15 cellular contexts compared by ENCODE assay signal in the genomic region with DNA sequence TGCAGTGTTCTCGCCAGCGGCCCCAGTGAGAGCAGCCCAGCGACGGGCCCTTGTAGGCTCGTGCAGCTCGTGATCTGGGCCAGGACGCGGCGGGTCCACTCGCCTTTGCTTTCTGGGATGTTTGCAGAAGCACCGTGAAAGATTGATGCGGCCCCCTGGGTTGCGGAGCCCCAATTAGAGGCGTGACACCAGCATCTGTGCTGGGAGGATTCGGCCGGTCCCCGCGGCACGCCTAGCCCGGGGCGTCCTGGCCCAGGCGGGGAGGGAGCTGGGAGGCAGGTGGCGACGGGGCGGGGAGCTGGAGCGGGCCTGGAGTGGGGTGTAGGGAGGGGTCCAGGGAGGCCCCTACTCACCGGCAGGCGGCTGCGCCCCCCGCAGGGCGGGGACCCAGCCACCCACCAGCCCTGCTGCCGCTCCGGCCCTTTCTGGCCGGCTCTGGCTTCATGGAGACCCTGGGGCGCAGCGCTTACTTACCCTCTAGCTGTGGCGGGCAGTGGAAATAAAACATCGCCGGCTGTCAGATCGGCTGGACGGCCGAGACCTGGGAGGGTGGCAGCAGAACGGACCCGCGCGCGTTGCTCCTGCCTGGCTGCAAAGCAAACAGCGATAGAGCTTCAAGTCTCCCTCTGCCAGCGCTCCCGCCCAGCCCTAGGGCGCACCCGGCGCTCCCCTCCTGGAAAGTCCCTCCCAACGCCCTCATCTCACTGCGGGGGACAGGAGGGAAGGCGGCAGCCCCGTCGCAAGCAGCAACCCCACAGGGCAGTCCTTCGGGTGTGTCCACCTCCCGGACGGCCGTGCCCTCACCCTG. TPM values are rescaled to one million over a fixed set of nuclear protein-coding genes. Genes with fewer than 3 reads are reported as not detected.
DNase-seq lines count a peak whose midpoint lies in the region; ATAC-seq, FAIRE-seq and TF ChIP-seq lines count a peak whose summit lies in the region.
"Had no signal": no experiment of that assay in that cellular context is flagged by ENCODE, and none has a peak within 500 bp of the region (broad histone marks: within the 10 kb centered on the region; RNA-seq: fewer than 3 reads in every experiment).

No MANE protein-coding gene starts in this region.

- H3K27ac Mint-ChIP-seq in WTC11: no peak overlapping the region
- H3K27ac Mint-ChIP-seq: nephron had no signal

- H3K27me3 Mint-ChIP-seq in WTC11 (ENCODE audit: low read depth): peaks cover 97% of the 10 kb centered on the region

- POLR2A ChIA-PET in WTC11 (lab: Charles Lee): no interaction called here
- POLR2A ChIA-PET in HEK293T (lab: Yijun Ruan, JAX): no interaction called here

- TF ChIP-seq POLR2A in gastrocnemius medialis (IDR thresholded peaks at IDR 0.05): no peak

- ATAC-seq in left ventricle myocardium superior: no peak
- peak; percentile 11 for ATAC-seq in WTC11
- peak; percentile 24 for ATAC-seq in upper lobe of right lung
- no peak for ATAC-seq in gastrocnemius medialis

- DNase-seq in left ventricle myocardium inferior (no peak), left ventricle myocardium superior (no peak), WTC11 (ENCODE audit: low spot score) (peak; percentile 43), kidney (peak; percentile 77), upper lobe of right lung (no peak), cardiac septum (ENCODE audit: low spot score) (no peak), HEK293T (ENCODE audit: extremely low spot score) (no peak), gastrocnemius medialis (no peak)
- DNase-seq: activated naive CD4-positive, alpha-beta T cell treated with anti-CD3 and anti-CD28 coated beads, Interleukin-2, amount 50 U/mL, for 16 hours; NCI-H2081 had no signal

- no peak overlapping the region for H3K9ac ChIP-seq in kidney (ENCODE audit: low read length in 2 of 2)
- H3K9ac ChIP-seq: KMS-11 had no signal

- TF ChIP-seq CTCF in left ventricle myocardium inferior (IDR thresholded peaks at IDR 0.05; ENCODE audit: borderline replicate concordance) (no peak), WTC11 (IDR thresholded peaks at IDR 0.05) (no peak), kidney (IDR thresholded peaks at IDR 0.05; ENCODE audit: borderline replicate concordance, extremely low read depth, insufficient read depth) (no peak), upper lobe of right lung (IDR thresholded peaks at IDR 0.05) (no peak), gastrocnemius medialis (IDR thresholded peaks at IDR 0.05 in 4 of 5, conservative IDR thresholded peaks at IDR 0.05 in 1 of 5) (no peak)

- in situ Hi-C loops in gastrocnemius medialis (cut with MboI; ENCODE audit: low sequenced_read_pairs in 4 of 4): loop anchor here in 2 of 4 donors (25.0 kb wide), 1 partner anchor 408 kb away; no protein-coding TSS in a partner anchor

- peaks cover 100% of the 10 kb centered on the region for H3K27me3 ChIP-seq in left ventricle myocardium inferior (ENCODE audit: low read depth)
- peaks cover 89% of the 10 kb centered on the region for H3K27me3 ChIP-seq in upper lobe of right lung
- peaks cover 70 to 85% (median 84%) of the 10 kb centered on the region in 3 donors for H3K27me3 ChIP-seq in gastrocnemius medialis

- peaks cover 40% of the 10 kb centered on the region for H3K4me1 ChIP-seq in left ventricle myocardium inferior
- peaks cover 0 to 2% of the 10 kb centered on the region in 2 donors for H3K4me1 ChIP-seq in kidney (ENCODE audit: control insufficient read depth in 1 of 2, insufficient read depth in 1 of 2, low read depth in 1 of 2, low read length in 2 of 2)
- H3K4me1 ChIP-seq in upper lobe of right lung: peaks cover 9% of the 10 kb centered on the region
- peaks cover 0 to 8% of the 10 kb centered on the region in 2 donors for H3K4me1 ChIP-seq in gastrocnemius medialis

- H3K36me3 Mint-ChIP-seq in WTC11: no peaks in the 10 kb centered on the region

- H3K27ac ChIP-seq in left ventricle myocardium inferior (replicated peaks) (no peak overlapping the region), kidney (ENCODE audit: low read depth in 2 of 2, low read length in 2 of 2) (no peak overlapping the region), upper lobe of right lung (no peak overlapping the region), gastrocnemius medialis (no peak overlapping the region)
- H3K27ac ChIP-seq: KMS-11 had no signal

- intact Hi-C loops in left ventricle myocardium inferior (cut with micrococcal nuclease) (no loop called here), left ventricle myocardium superior (cut with micrococcal nuclease) (no loop called here), kidney (cut with DNase I) (no loop called here), upper lobe of right lung (cut with DNase I) (no loop called here), cardiac septum (cut with DNase I) (no loop called here), gastrocnemius medialis (cut with DNase I; ENCODE audit: low total_unique reads) (no loop called here)

- CTCF ChIA-PET in WTC11 (lab: Charles Lee): interaction anchor here (0.7 to 2.7 kb wide), 12 partner anchors 10 to 739 kb away, joined by 3 to 36 read pairs (median 4); no protein-coding TSS in a partner anchor
- CTCF ChIA-PET in HEK293T (lab: Yijun Ruan, JAX): no interaction called here

- peaks cover 35% of the 10 kb centered on the region for H3K4me1 Mint-ChIP-seq in WTC11

- H3K4me3 Mint-ChIP-seq in WTC11: peak overlapping the region; percentile 69
- H3K4me3 Mint-ChIP-seq: central memory CD8-positive, alpha-beta T cell had no signal

- H3K36me3 ChIP-seq in left ventricle myocardium inferior (no peaks in the 10 kb centered on the region), kidney (ENCODE audit: control insufficient read depth in 1 of 2, insufficient read depth in 2 of 2, low read length in 2 of 2) (no peaks in the 10 kb centered on the region), upper lobe of right lung (no peaks in the 10 kb centered on the region), gastrocnemius medialis (no peaks in the 10 kb centered on the region)

- FAIRE-seq in kidney (lab: Jason Lieb, UNC): no peak
- FAIRE-seq: islet of Langerhans had no signal

- H3K4me3 ChIP-seq in left ventricle myocardium inferior (peak overlapping the region; percentile 44), kidney (ENCODE audit: low read length in 2 of 2) (no peak overlapping the region), upper lobe of right lung (no peak overlapping the region), gastrocnemius medialis (no peak overlapping the region)

- H3K9me3 Mint-ChIP-seq in WTC11: no peaks in the 10 kb centered on the region
- H3K9me3 Mint-ChIP-seq: central memory CD8-positive, alpha-beta T cell; nephron had no signal

- H3K9me3 ChIP-seq in left ventricle myocardium inferior (replicated peaks) (no peaks in the 10 kb centered on the region), kidney (ENCODE audit: control insufficient read depth in 1 of 2, low read length in 2 of 2) (no peaks in the 10 kb centered on the region), upper lobe of right lung (no peaks in the 10 kb centered on the region), gastrocnemius medialis (no peaks in the 10 kb centered on the region)

TF ChIP-seq in WTC11, 78 proteins besides CTCF, POLR2A, EP300 and RAD21 (continues in another document):
- TF ChIP-seq ZNF121 (CRISPR knock-in tag; IDR thresholded peaks at IDR 0.05): peak; percentile 79; the same call in 1 of the 2 replicates

TF ChIP-seq in HEK293T, 16 proteins besides CTCF, POLR2A, EP300 and RAD21:
- TF ChIP-seq LEF1 (IDR thresholded peaks at IDR 0.05; ENCODE audit: borderline replicate concordance): no peak
- no peak for TF ChIP-seq ZNF384 (IDR thresholded peaks at IDR 0.05)
- TF ChIP-seq FOXM1 (IDR thresholded peaks at IDR 0.05; ENCODE audit: borderline replicate concordance): no peak
- no peak for TF ChIP-seq FOXK2 (IDR thresholded peaks at IDR 0.05)
- no peak for TF ChIP-seq L3MBTL2 (conservative IDR thresholded peaks at IDR 0.05)

RNA-seq across cellular contexts. Expression of a gene that starts 0.8 kb away (rescaled TPM):
- not detected for total RNA-seq in left ventricle myocardium inferior
- total RNA-seq in left ventricle myocardium superior: not detected
- total RNA-seq in WTC11 (2021): not detected in 3 replicates
- total RNA-seq in kidney: not detected
- not detected for polyA plus RNA-seq in kidney (ENCODE audit: insufficient read depth, low read depth, low replicate concordance)
- total RNA-seq in upper lobe of right lung: not detected
- not detected for total RNA-seq in cardiac septum
- not detected for total RNA-seq in gastrocnemius medialis
- total RNA-seq: RPMI7951 had no signal

Comparison
In these comparisons a context has a peak if more than half of its experiments do, and no peak if none do; other contexts are left out.
1. DNase-seq: peak in WTC11 (single experiment) and kidney (single experiment); none in left ventricle myocardium inferior (single experiment), left ventricle myocardium superior (single experiment), upper lobe of right lung (single experiment), cardiac septum (single experiment), HEK293T (single experiment) and gastrocnemius medialis (0 of 2).
2. ATAC-seq: peak in WTC11 (single experiment) and upper lobe of right lung (single experiment); none in left ventricle myocardium superior (single experiment) and gastrocnemius medialis (0 of 2).